In genomic region chr12:65595016-65595560, GRCh38 we compare ENCODE assay signal across 1 cellular context.
TF ChIP-seq lines count a peak whose summit lies in the region.

No MANE protein-coding gene starts in this region.

TF ChIP-seq in HEK293, 187 proteins besides CTCF, POLR2A, EP300 and RAD21 (continued from another document):
- TF ChIP-seq ZNF26 (tag by site-specific recombination; IDR thresholded peaks at IDR 0.05) = no peak
- TF ChIP-seq ZNF549 (tag by site-specific recombination; IDR thresholded peaks at IDR 0.05) = no peak
- no peak for TF ChIP-seq MYNN (tag by site-specific recombination; IDR thresholded peaks at IDR 0.05; ENCODE audit: borderline replicate concordance)
- TF ChIP-seq ZNF18 (tag by site-specific recombination; IDR thresholded peaks at IDR 0.05) = no peak
- TF ChIP-seq ZNF776 (tag by site-specific recombination; IDR thresholded peaks at IDR 0.05; ENCODE audit: borderline replicate concordance) = no peak
- TF ChIP-seq ZNF645 (tag by site-specific recombination; IDR thresholded peaks at IDR 0.05) = no peak
- TF ChIP-seq SCRT2 (tag by site-specific recombination; IDR thresholded peaks at IDR 0.05) = peak; percentile 89
- TF ChIP-seq SCRT1 (tag by site-specific recombination; IDR thresholded peaks at IDR 0.05; ENCODE audit: borderline replicate concordance) = 0 out of 2 replicates have a peak, but pooled peaks have one; percentile 40
- no peak for TF ChIP-seq ZBTB10 (tag by site-specific recombination; IDR thresholded peaks at IDR 0.05)
- TF ChIP-seq ZNF23 (tag by site-specific recombination; IDR thresholded peaks at IDR 0.05; ENCODE audit: borderline replicate concordance) = no peak
- no peak for TF ChIP-seq ZNF184 (tag by site-specific recombination; IDR thresholded peaks at IDR 0.05)
- TF ChIP-seq ZNF701 (tag by site-specific recombination; IDR thresholded peaks at IDR 0.05) = no peak
- peak; percentile 55; the same call in 1 of the 2 replicates for TF ChIP-seq ZFHX2 (tag by site-specific recombination; conservative IDR thresholded peaks at IDR 0.05)
- no peak for TF ChIP-seq SP7 (tag by site-specific recombination; IDR thresholded peaks at IDR 0.05)
